25 cellular contexts compared by ENCODE assay signal in genomic region chr16:10976663-10977062, GRCh38. TPM values are rescaled to one million over a fixed set of nuclear protein-coding genes. Genes with fewer than 3 reads are reported as not detected.
A peak's percentile ranks its signal among the peaks of the same experiment; 100 is the strongest.
DNase-seq lines count a peak whose midpoint lies in the region; ATAC-seq and TF ChIP-seq lines count a peak whose summit lies in the region.
"Had no signal": no experiment of that assay in that cellular context is flagged by ENCODE, and none has a peak within 500 bp of the region (broad histone marks: within the 10 kb centered on the region; RNA-seq: fewer than 3 reads in every experiment).

No MANE protein-coding gene starts in this region.

- peak overlapping the region; percentile 73 for H3K27ac Mint-ChIP-seq in activated T-helper 17 cell treated with anti-CD3 and anti-CD28 coated beads, Interleukin-2, amount 50 U/mL, for 72 hours
- H3K27ac Mint-ChIP-seq in neural crest cell (ENCODE audit: unreplicated experiment) (peak overlapping the region; percentile 88), natural killer cell (no peak overlapping the region)
- no peak overlapping the region for H3K27ac Mint-ChIP-seq in CD4-positive, alpha-beta T cell
- H3K27ac Mint-ChIP-seq: dendritic cell treated with granulocyte-macrophage colony-stimulating factor and Interleukin-4, amounts not matched to agents 40 ng/mL and 50 ng/mL, for 4 days; memory B cell; stimulated activated naive CD8-positive, alpha-beta T cell treated with anti-CD3 and anti-CD28 coated beads, Interleukin-15, amount 100 ng/mL, for 72 hours had no signal

- no peaks in the 10 kb centered on the region for H3K27me3 Mint-ChIP-seq in activated T-helper 17 cell treated with anti-CD3 and anti-CD28 coated beads, Interleukin-2, amount 50 U/mL, for 72 hours
- no peaks in the 10 kb centered on the region for H3K27me3 Mint-ChIP-seq in neural crest cell (ENCODE audit: low read depth)
- H3K27me3 Mint-ChIP-seq in natural killer cell (ENCODE audit: low read depth in 2 of 2) = no peaks in the 10 kb centered on the region
- H3K27me3 Mint-ChIP-seq in CD4-positive, alpha-beta T cell = no peaks in the 10 kb centered on the region
- H3K27me3 Mint-ChIP-seq: activated CD4-positive, alpha-beta T cell treated with anti-CD3 and anti-CD28 coated beads for 36 hours; CD4-positive, CD25-positive, alpha-beta regulatory T cell; central memory CD8-positive, alpha-beta T cell; dendritic cell treated with granulocyte-macrophage colony-stimulating factor and Interleukin-4, amounts not matched to agents 40 ng/mL and 50 ng/mL, for 4 days; memory B cell; stimulated activated naive CD8-positive, alpha-beta T cell treated with anti-CD3 and anti-CD28 coated beads, Interleukin-15, amount 100 ng/mL, for 72 hours had no signal

- H3K27ac ChIP-seq in CD4-positive, alpha-beta T cell (ENCODE audit: low read depth, low read length) = no peak overlapping the region
- H3K27ac ChIP-seq: esophagus squamous epithelium, prostate gland, RWPE1, SK-N-MC, vagina had no signal

- no peaks in the 10 kb centered on the region for H3K9me3 ChIP-seq in CD4-positive, alpha-beta T cell (ENCODE audit: control insufficient read depth, low read length)
- H3K9me3 ChIP-seq: esophagus squamous epithelium, prostate gland, vagina had no signal

- intact Hi-C loops in natural killer cell (cut with micrococcal nuclease) = no loop called here
- intact Hi-C loops in CD4-positive, alpha-beta T cell (cut with DNase I, micrococcal nuclease) = no loop called here

- peaks cover 26% of the 10 kb centered on the region for H3K4me1 Mint-ChIP-seq in activated T-helper 17 cell treated with anti-CD3 and anti-CD28 coated beads, Interleukin-2, amount 50 U/mL, for 72 hours
- H3K4me1 Mint-ChIP-seq in neural crest cell (peaks cover 39% of the 10 kb centered on the region), natural killer cell (no peaks in the 10 kb centered on the region)
- peaks cover 20% of the 10 kb centered on the region for H3K4me1 Mint-ChIP-seq in CD4-positive, alpha-beta T cell (ENCODE audit: low read depth)
- H3K4me1 Mint-ChIP-seq: central memory CD8-positive, alpha-beta T cell had no signal

- no peak for TF ChIP-seq CTCF in neural crest cell (conservative IDR thresholded peaks at IDR 0.05)
- no peak for TF ChIP-seq CTCF in natural killer cell (IDR thresholded peaks at IDR 0.05)
- TF ChIP-seq CTCF in CD4-positive, alpha-beta T cell (IDR thresholded peaks at IDR 0.05) = no peak

- POLR2A ChIA-PET in CD4-positive, alpha-beta T cell (lab: Charles Lee) = no interaction called here

- DNase-seq in NCI-H524 (lab: John Stamatoyannopoulos, UW) (peak; percentile 23 to 33), NCI-H524 treated with DMSO at 0.1 percent for 48 hours (lab: John Stamatoyannopoulos, UW) (no peak), ELF-1 (ENCODE audit: low read depth, low spot score) (peak; percentile 72), neural crest cell (ENCODE audit: low read depth, low spot score) (no peak), natural killer cell (no peak), NCI-H1105 (lab: John Stamatoyannopoulos, UW) (no peak)
- DNase-seq in CD4-positive, alpha-beta T cell = no peak
- DNase-seq: activated CD4-positive, alpha-beta T cell treated with anti-CD3 and anti-CD28 coated beads for 36 hours; CD4-positive, CD25-positive, alpha-beta regulatory T cell; EL; esophagus squamous epithelium; hippocampal formation; NCI-H774; nucleus accumbens; stimulated activated naive CD8-positive, alpha-beta T cell treated with anti-CD3 and anti-CD28 coated beads, Interleukin-15, amount 100 ng/mL, for 72 hours had no signal

- no peaks in the 10 kb centered on the region for H3K27me3 ChIP-seq in CD4-positive, alpha-beta T cell (ENCODE audit: control insufficient read depth, insufficient read depth, low read length)
- H3K27me3 ChIP-seq: esophagus squamous epithelium, vagina had no signal

- H3K4me3 Mint-ChIP-seq in activated T-helper 17 cell treated with anti-CD3 and anti-CD28 coated beads, Interleukin-2, amount 50 U/mL, for 72 hours = no peak overlapping the region
- no peak overlapping the region for H3K4me3 Mint-ChIP-seq in neural crest cell
- H3K4me3 Mint-ChIP-seq in natural killer cell = no peak overlapping the region
- no peak overlapping the region for H3K4me3 Mint-ChIP-seq in CD4-positive, alpha-beta T cell
- H3K4me3 Mint-ChIP-seq: activated CD4-positive, alpha-beta T cell treated with anti-CD3 and anti-CD28 coated beads for 36 hours; CD4-positive, CD25-positive, alpha-beta regulatory T cell; central memory CD8-positive, alpha-beta T cell; dendritic cell treated with granulocyte-macrophage colony-stimulating factor and Interleukin-4, amounts not matched to agents 40 ng/mL and 50 ng/mL, for 4 days; memory B cell; stimulated activated naive CD8-positive, alpha-beta T cell treated with anti-CD3 and anti-CD28 coated beads, Interleukin-15, amount 100 ng/mL, for 72 hours had no signal

- H3K9me3 Mint-ChIP-seq in activated T-helper 17 cell treated with anti-CD3 and anti-CD28 coated beads, Interleukin-2, amount 50 U/mL, for 72 hours = no peaks in the 10 kb centered on the region
- H3K9me3 Mint-ChIP-seq in neural crest cell = no peaks in the 10 kb centered on the region
- H3K9me3 Mint-ChIP-seq in natural killer cell = no peaks in the 10 kb centered on the region
- no peaks in the 10 kb centered on the region for H3K9me3 Mint-ChIP-seq in CD4-positive, alpha-beta T cell
- H3K9me3 Mint-ChIP-seq: CD4-positive, CD25-positive, alpha-beta regulatory T cell; central memory CD8-positive, alpha-beta T cell; dendritic cell treated with granulocyte-macrophage colony-stimulating factor and Interleukin-4, amounts not matched to agents 40 ng/mL and 50 ng/mL, for 4 days; memory B cell; stimulated activated naive CD8-positive, alpha-beta T cell treated with anti-CD3 and anti-CD28 coated beads, Interleukin-15, amount 100 ng/mL, for 72 hours; T-helper 2 cell treated with Interferon-gamma antibody and Interleukin-4, amounts not matched to agents 5 μg/mL and 100 μg/mL, for 36 hours had no signal

- CTCF ChIA-PET in CD4-positive, alpha-beta T cell (lab: Charles Lee) = no interaction called here

- H3K36me3 Mint-ChIP-seq in activated T-helper 17 cell treated with anti-CD3 and anti-CD28 coated beads, Interleukin-2, amount 50 U/mL, for 72 hours (ENCODE audit: low read depth) = peaks cover 90% of the 10 kb centered on the region
- H3K36me3 Mint-ChIP-seq in neural crest cell (ENCODE audit: low read depth) = no peaks in the 10 kb centered on the region
- H3K36me3 Mint-ChIP-seq in natural killer cell = no peaks in the 10 kb centered on the region
- peaks cover 75% of the 10 kb centered on the region for H3K36me3 Mint-ChIP-seq in CD4-positive, alpha-beta T cell (ENCODE audit: low read depth)

- no peak for ATAC-seq in activated T-helper 17 cell treated with anti-CD3 and anti-CD28 coated beads, Interleukin-2, amount 50 U/mL, for 72 hours (replicated peaks)
- no peak for ATAC-seq in natural killer cell
- no peak for ATAC-seq in CD4-positive, alpha-beta T cell (ENCODE audit: poor library complexity)
- ATAC-seq: activated CD4-positive, alpha-beta T cell treated with anti-CD3 and anti-CD28 coated beads for 36 hours; left lobe of liver; stimulated activated naive CD8-positive, alpha-beta T cell treated with anti-CD3 and anti-CD28 coated beads, Interleukin-15, amount 100 ng/mL, for 72 hours had no signal

RNA-seq across cellular contexts. Expression of gene CLEC16A, which starts 32.3 kb away (rescaled TPM):
- 10 to 100 TPM; 24.3 to 24.8 TPM for total RNA-seq in activated T-helper 17 cell treated with anti-CD3 and anti-CD28 coated beads, Interleukin-2, amount 50 U/mL, for 72 hours
- total RNA-seq in neural crest cell = 21.3 and 26.0 TPM in 2 replicates
- total RNA-seq in natural killer cell = 10 to 100 TPM; 35.9 to 50.5 (median 37.4) TPM
- 10 to 100 TPM; 21.7 to 22.7 TPM for total RNA-seq in CD4-positive, alpha-beta T cell

RNA-seq across cellular contexts. Expression of gene DEXI, which starts 34.4 kb away (rescaled TPM):
- total RNA-seq in activated T-helper 17 cell treated with anti-CD3 and anti-CD28 coated beads, Interleukin-2, amount 50 U/mL, for 72 hours = 10 to 100 TPM; 22.6 to 24.6 TPM
- total RNA-seq in neural crest cell (35.6 and 38.3 TPM in 2 replicates), natural killer cell (10 to 100 TPM in 2 of 3 donors, 1 to 10 TPM in 1; 8.7 to 15.2 (median 14.4) TPM)
- total RNA-seq in CD4-positive, alpha-beta T cell = 1 to 10 TPM; 5.8 to 7.2 TPM

Comparison
In these comparisons a context has a peak if more than half of its experiments do, and no peak if none do; other contexts are left out.
1. DNase-seq: peak in NCI-H524 (2 of 2) and ELF-1 (single experiment); none in NCI-H524 treated with DMSO at 0.1 percent for 48 hours (single experiment), neural crest cell (single experiment), natural killer cell (single experiment), CD4-positive, alpha-beta T cell (0 of 10) and NCI-H1105 (single experiment).
2. H3K27ac Mint-ChIP-seq: peak in activated T-helper 17 cell treated with anti-CD3 and anti-CD28 coated beads, Interleukin-2, amount 50 U/mL, for 72 hours (single experiment) and neural crest cell (single experiment); none in natural killer cell (0 of 2) and CD4-positive, alpha-beta T cell (single experiment).